Comparison of ENCODE assay signal across 2 cellular contexts in genomic region chr16:75421820-75422126, GRCh38.
A peak's percentile ranks its signal among the peaks of the same experiment; 100 is the strongest.
TF ChIP-seq lines count a peak whose summit lies in the region.

No MANE protein-coding gene starts in this region.

TF ChIP-seq in HEK293, 187 proteins besides CTCF, POLR2A, EP300 and RAD21 (continues in another document):
- TF ChIP-seq PRDM10 (tag by site-specific recombination; IDR thresholded peaks at IDR 0.05) (0 out of 2 replicates have a peak, but pooled peaks have one; percentile 6), ZNF280D (tag by site-specific recombination; IDR thresholded peaks at IDR 0.05) (no peak), ZNF571 (tag by site-specific recombination; IDR thresholded peaks at IDR 0.05) (no peak), ZNF530 (tag by site-specific recombination; IDR thresholded peaks at IDR 0.05; ENCODE audit: low read depth) (no peak), ZBTB20 (tag by site-specific recombination; IDR thresholded peaks at IDR 0.05) (peak; percentile 2; the same call in 1 of the 2 replicates), ZNF157 (tag by site-specific recombination; IDR thresholded peaks at IDR 0.05) (no peak), ZNF585B (tag by site-specific recombination; IDR thresholded peaks at IDR 0.05) (no peak), BCL11A (tag by site-specific recombination; IDR thresholded peaks at IDR 0.05; ENCODE audit: low read depth) (no peak), ZNF26 (tag by site-specific recombination; IDR thresholded peaks at IDR 0.05) (no peak), SALL2 (tag by site-specific recombination; IDR thresholded peaks at IDR 0.05; ENCODE audit: borderline replicate concordance) (no peak), ZNF610 (tag by site-specific recombination; IDR thresholded peaks at IDR 0.05; ENCODE audit: borderline replicate concordance) (no peak), ZNF10 (tag by site-specific recombination; IDR thresholded peaks at IDR 0.05) (no peak), ZNF121 (tag by site-specific recombination; IDR thresholded peaks at IDR 0.05) (no peak), ZNF302 (tag by site-specific recombination; IDR thresholded peaks at IDR 0.05; ENCODE audit: low read depth) (no peak), ZNF18 (tag by site-specific recombination; IDR thresholded peaks at IDR 0.05) (no peak)

TF ChIP-seq in K562, 482 proteins besides CTCF, POLR2A, EP300 and RAD21:
- TF ChIP-seq ATF3 (IDR thresholded peaks at IDR 0.05) (peak; percentile 42), ATF3 (CRISPR knock-in tag; conservative IDR thresholded peaks at IDR 0.05) (no peak), ZBTB11 (CRISPR knock-in tag; IDR thresholded peaks at IDR 0.05) (no peak), ATF7 (IDR thresholded peaks at IDR 0.05) (peak; percentile 39; the same call in 1 of the 2 replicates), ZNF583 (CRISPR knock-in tag; IDR thresholded peaks at IDR 0.05) (no peak), DPF2 (IDR thresholded peaks at IDR 0.05) (no peak), CHCHD3 (CRISPR knock-in tag; IDR thresholded peaks at IDR 0.05) (no peak), ZNF263 (CRISPR knock-in tag; IDR thresholded peaks at IDR 0.05; ENCODE audit: borderline replicate concordance) (no peak), RBBP5 (IDR thresholded peaks at IDR 0.05; ENCODE audit: borderline replicate concordance, insufficient read depth, low read length, poor library complexity, severe bottlenecking) (no peak)
